In the genomic region with DNA sequence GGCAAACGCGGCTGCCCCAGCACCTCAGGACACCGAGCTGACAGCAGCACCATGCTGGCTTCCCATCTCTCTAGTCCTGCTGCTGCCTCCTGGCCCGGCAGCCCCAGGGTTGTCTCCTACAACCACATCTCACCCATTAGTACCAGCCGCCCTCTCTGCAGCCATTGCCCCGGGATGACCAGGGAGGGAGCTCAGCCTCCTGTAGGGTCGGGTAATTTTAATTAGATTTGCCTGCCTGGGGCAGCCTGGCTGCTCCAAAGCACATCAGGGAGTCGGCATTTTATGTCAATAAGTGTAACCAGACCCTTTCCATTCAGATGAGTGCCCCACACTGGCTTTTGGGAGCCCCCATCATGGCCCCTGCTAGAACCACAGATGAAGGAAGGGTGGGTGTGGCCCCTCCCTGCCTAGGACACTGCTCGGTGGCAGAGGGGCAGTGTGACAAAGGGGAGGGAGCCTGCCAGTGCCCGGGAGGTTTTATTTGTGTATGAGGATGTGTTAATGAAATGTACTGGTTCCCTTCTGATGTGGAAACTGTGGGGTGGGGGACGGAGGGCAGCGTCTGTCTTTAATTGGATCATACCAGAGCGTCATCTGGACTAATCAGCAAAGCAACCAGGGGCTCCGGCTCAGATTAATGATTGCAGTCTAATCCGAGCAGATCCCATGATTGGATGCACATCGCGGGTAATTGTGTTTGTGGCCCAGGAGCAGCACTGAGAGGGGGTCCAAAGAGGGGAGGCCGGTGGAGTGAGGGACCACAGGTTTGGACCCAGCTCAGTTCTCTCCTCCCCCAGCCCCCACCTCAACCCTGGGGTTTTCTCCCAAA, we compare ENCODE assay signal across 1 cellular context.
TF ChIP-seq lines count a peak whose summit lies in the region.

No MANE protein-coding gene starts in this region.

TF ChIP-seq in SK-N-SH, 30 proteins besides CTCF, POLR2A, EP300 and RAD21 (continued from another document):
- TF ChIP-seq MXI1 (IDR thresholded peaks at IDR 0.05; ENCODE audit: low read depth, low read length) (peak; percentile 62; the same call in 1 of the 2 replicates), FOXM1 (IDR thresholded peaks at IDR 0.05; ENCODE audit: low read depth) (no peak)
